Comparison of ENCODE assay signal across 34 cellular contexts in genomic region chr5:3899093-3899492, GRCh38.
"Had no signal": no experiment of that assay in that cellular context is flagged by ENCODE, and none has a peak within 500 bp of the region (broad histone marks: within the 10 kb centered on the region; RNA-seq: fewer than 3 reads in every experiment).

No MANE protein-coding gene starts in this region.

- H3K27me3 ChIP-seq: ascending aorta, breast epithelium, cardiac muscle cell, colonic mucosa, esophagus squamous epithelium, heart left ventricle had no signal

- H3K27ac ChIP-seq: ascending aorta, breast epithelium, cardiac muscle cell, colonic mucosa, epithelial cell of prostate, esophagus squamous epithelium, heart left ventricle, WERI-Rb-1 had no signal

- H3K27me3 Mint-ChIP-seq: activated CD4-positive, alpha-beta memory T cell treated with anti-CD3 and anti-CD28 coated beads for 36 hours; activated CD4-positive, alpha-beta T cell treated with anti-CD3 and anti-CD28 coated beads for 36 hours; activated CD4-positive, alpha-beta T cell treated with anti-CD3 and anti-CD28 coated beads, Interleukin-2, amount 10 ng/mL, durations not matched to agents 24 days and 14 days; activated CD8-positive, alpha-beta memory T cell treated with anti-CD3 and anti-CD28 coated beads, Interleukin-2, amount 10 ng/mL, durations not matched to agents 7 days and 5 days; activated naive CD4-positive, alpha-beta T cell treated with anti-CD3 and anti-CD28 coated beads, Interleukin-2, amount 10 ng/mL, durations not matched to agents 7 days and 5 days; activated naive CD8-positive, alpha-beta T cell treated with anti-CD3 and anti-CD28 coated beads, Interleukin-2, amount 10 ng/mL, durations not matched to agents 7 days and 5 days; T-helper 17 cell had no signal

- H3K4me3 Mint-ChIP-seq: activated CD4-positive, alpha-beta memory T cell treated with anti-CD3 and anti-CD28 coated beads for 36 hours; activated CD4-positive, alpha-beta T cell treated with anti-CD3 and anti-CD28 coated beads for 36 hours; activated CD4-positive, alpha-beta T cell treated with anti-CD3 and anti-CD28 coated beads, Interleukin-2, amount 10 ng/mL, durations not matched to agents 24 days and 14 days; activated CD8-positive, alpha-beta memory T cell treated with anti-CD3 and anti-CD28 coated beads, Interleukin-2, amount 10 ng/mL, durations not matched to agents 7 days and 5 days; activated CD8-positive, alpha-beta T cell treated with anti-CD3 and anti-CD28 coated beads, Interleukin-2, amount 10 ng/mL, durations not matched to agents 7 days and 5 days; activated naive CD4-positive, alpha-beta T cell treated with anti-CD3 and anti-CD28 coated beads, Interleukin-2, amount 10 ng/mL, durations not matched to agents 7 days and 5 days; activated naive CD8-positive, alpha-beta T cell treated with anti-CD3 and anti-CD28 coated beads, Interleukin-2, amount 10 ng/mL, durations not matched to agents 7 days and 5 days; activated T-helper 1 cell treated with anti-CD3 and anti-CD28 coated beads, Interleukin-12 subunit alpha, Interleukin-12 subunit beta, Interleukin-2, Interleukin-4 antibody, amounts not matched to agents 30 ng/mL and 10 ng/mL and 1 ng/mL, durations not matched to agents 14 hours and 24 hours and 36 hours; brain; T-helper 17 cell; T-helper 2 cell treated with Interferon-gamma antibody and Interleukin-4, amounts not matched to agents 5 μg/mL and 100 μg/mL, for 36 hours had no signal

- H3K27ac Mint-ChIP-seq: activated CD4-positive, alpha-beta memory T cell treated with anti-CD3 and anti-CD28 coated beads for 36 hours; activated CD4-positive, alpha-beta T cell treated with anti-CD3 and anti-CD28 coated beads for 36 hours; activated CD4-positive, alpha-beta T cell treated with anti-CD3 and anti-CD28 coated beads, Interleukin-2, amount 10 ng/mL, durations not matched to agents 24 days and 14 days; activated CD8-positive, alpha-beta memory T cell treated with anti-CD3 and anti-CD28 coated beads, Interleukin-2, amount 10 ng/mL, durations not matched to agents 7 days and 5 days; activated CD8-positive, alpha-beta T cell treated with anti-CD3 and anti-CD28 coated beads, Interleukin-2, amount 10 ng/mL, durations not matched to agents 7 days and 5 days; activated naive CD4-positive, alpha-beta T cell treated with anti-CD3 and anti-CD28 coated beads, Interleukin-2, amount 10 ng/mL, durations not matched to agents 7 days and 5 days; activated naive CD4-positive, alpha-beta T cell treated with anti-CD3 and anti-CD28 coated beads, Interleukin-2, amount 50 U/mL, for 72 hours; activated naive CD8-positive, alpha-beta T cell treated with anti-CD3 and anti-CD28 coated beads, Interleukin-2, amount 10 ng/mL, durations not matched to agents 7 days and 5 days; activated T-helper 1 cell treated with anti-CD3 and anti-CD28 coated beads, Interleukin-12 subunit alpha, Interleukin-12 subunit beta, Interleukin-2, Interleukin-4 antibody, amounts not matched to agents 30 ng/mL and 10 ng/mL and 1 ng/mL, durations not matched to agents 14 hours and 24 hours and 36 hours; activated T-helper 2 cell treated with anti-CD3 and anti-CD28 coated beads, Interferon-gamma antibody, Interleukin-2, Interleukin-4, amounts not matched to agents 10 μg/mL and 5 μg/mL and 100 μg/mL, durations not matched to agents 14 hours and 24 hours and 36 hours; brain; T-helper 17 cell; T-helper 2 cell treated with Interferon-gamma antibody and Interleukin-4, amounts not matched to agents 5 μg/mL and 100 μg/mL, for 36 hours had no signal

- H3K9me3 Mint-ChIP-seq: activated naive CD8-positive, alpha-beta T cell treated with anti-CD3 and anti-CD28 coated beads, Interleukin-2, amount 10 ng/mL, durations not matched to agents 7 days and 5 days had no signal

- H3K4me1 Mint-ChIP-seq: activated CD4-positive, alpha-beta T cell treated with anti-CD3 and anti-CD28 coated beads for 36 hours; activated CD4-positive, alpha-beta T cell treated with anti-CD3 and anti-CD28 coated beads, Interleukin-2, amount 10 ng/mL, durations not matched to agents 24 days and 14 days; activated CD8-positive, alpha-beta memory T cell treated with anti-CD3 and anti-CD28 coated beads, Interleukin-2, amount 10 ng/mL, durations not matched to agents 7 days and 5 days; activated naive CD4-positive, alpha-beta T cell treated with anti-CD3 and anti-CD28 coated beads, Interleukin-2, amount 10 ng/mL, durations not matched to agents 7 days and 5 days; activated naive CD8-positive, alpha-beta T cell treated with anti-CD3 and anti-CD28 coated beads, Interleukin-2, amount 10 ng/mL, durations not matched to agents 7 days and 5 days; T-helper 17 cell had no signal

- H3K36me3 Mint-ChIP-seq: activated CD4-positive, alpha-beta memory T cell treated with anti-CD3 and anti-CD28 coated beads for 36 hours; activated CD8-positive, alpha-beta memory T cell treated with anti-CD3 and anti-CD28 coated beads, Interleukin-2, amount 10 ng/mL, durations not matched to agents 7 days and 5 days; activated naive CD4-positive, alpha-beta T cell treated with anti-CD3 and anti-CD28 coated beads, Interleukin-2, amount 10 ng/mL, durations not matched to agents 7 days and 5 days; activated naive CD8-positive, alpha-beta T cell treated with anti-CD3 and anti-CD28 coated beads, Interleukin-2, amount 10 ng/mL, durations not matched to agents 7 days and 5 days; brain had no signal

- DNase-seq: activated CD4-positive, alpha-beta memory T cell treated with anti-CD3 and anti-CD28 coated beads for 36 hours; activated CD4-positive, alpha-beta T cell treated with anti-CD3 and anti-CD28 coated beads for 36 hours; activated CD4-positive, alpha-beta T cell treated with anti-CD3 and anti-CD28 coated beads, Interleukin-2, amount 10 ng/mL, durations not matched to agents 24 days and 14 days; activated CD4-positive, CD25-positive, alpha-beta regulatory T cell; activated CD4-positive, CD25-positive, alpha-beta regulatory T cell treated with anti-CD3 and anti-CD28 coated beads, Interleukin-2, amount 50 U/mL, for 72 hours; activated CD8-positive, alpha-beta memory T cell treated with anti-CD3 and anti-CD28 coated beads, Interleukin-2, amount 10 ng/mL, durations not matched to agents 7 days and 5 days; activated CD8-positive, alpha-beta memory T cell treated with anti-CD3 and anti-CD28 coated beads, Interleukin-2, amount 50 U/mL, for 4 hours; activated CD8-positive, alpha-beta T cell treated with anti-CD3 and anti-CD28 coated beads, Interleukin-2, amount 10 ng/mL, durations not matched to agents 7 days and 5 days; activated effector memory CD4-positive, alpha-beta T cell treated with anti-CD3 and anti-CD28 coated beads, Interleukin-2, amount 50 U/mL, for 16 hours; activated naive CD4-positive, alpha-beta T cell treated with anti-CD3 and anti-CD28 coated beads, Interleukin-2, amount 10 ng/mL, durations not matched to agents 7 days and 5 days; activated naive CD8-positive, alpha-beta T cell treated with anti-CD3 and anti-CD28 coated beads, Interleukin-2, amount 10 ng/mL, durations not matched to agents 7 days and 5 days; activated T-cell treated with anti-CD3 and anti-CD28 coated beads, Interleukin-2, amount 50 U/mL, for 1 hour; activated T-cell treated with anti-CD3 and anti-CD28 coated beads, Interleukin-2, amount 50 U/mL, for 48 hours; central memory CD4-positive, alpha-beta T cell; cerebellar nuclear complex; colonic mucosa; effector CD8-positive, alpha-beta T cell; esophagus squamous epithelium; heart left ventricle; T-helper 17 cell; T1000; WERI-Rb-1 had no signal

- H3K9me3 ChIP-seq: breast epithelium, colonic mucosa, esophagus squamous epithelium had no signal

- FAIRE-seq: endometrium, endothelial cell of umbilical vein, frontal cortex had no signal

- H3K4me1 ChIP-seq: ascending aorta, breast epithelium, colonic mucosa, esophagus squamous epithelium, heart left ventricle had no signal

- H3K4me3 ChIP-seq: ascending aorta, breast epithelium, cardiac muscle cell, colonic mucosa, esophagus squamous epithelium, heart left ventricle had no signal

- H3K36me3 ChIP-seq: ascending aorta, breast epithelium, cardiac muscle cell, colonic mucosa, esophagus squamous epithelium, heart left ventricle, WERI-Rb-1 had no signal
